In genomic region chr10:10330481-10330880, GRCh38 we compare ENCODE assay signal across 20 cellular contexts.
"Had no signal": no experiment of that assay in that cellular context is flagged by ENCODE, and none has a peak within 500 bp of the region (broad histone marks: within the 10 kb centered on the region; RNA-seq: fewer than 3 reads in every experiment).

No MANE protein-coding gene starts in this region.

- H3K9me3 Mint-ChIP-seq: activated CD4-positive, alpha-beta T cell treated with anti-CD3 and anti-CD28 coated beads, Interleukin-2, amount 10 ng/mL, durations not matched to agents 7 days and 5 days; activated naive CD8-positive, alpha-beta T cell treated with anti-CD3 and anti-CD28 coated beads, Interleukin-2, amount 10 ng/mL, durations not matched to agents 7 days and 5 days; activated T-cell treated with anti-CD3 and anti-CD28 coated beads, Interleukin-2, amount 50 U/mL, for 24 hours; activated T-helper 2 cell treated with anti-CD3 and anti-CD28 coated beads, Interferon-gamma antibody, Interleukin-2, Interleukin-4, amounts not matched to agents 10 μg/mL and 5 μg/mL and 100 μg/mL, durations not matched to agents 14 hours and 24 hours and 36 hours; central memory CD8-positive, alpha-beta T cell; nephron; stimulated activated naive CD8-positive, alpha-beta T cell treated with anti-CD3 and anti-CD28 coated beads, Interleukin-15, Interleukin-2, amounts not matched to agents 100 ng/mL and 50 ng/mL, for 24 hours; T-cell; type B pancreatic cell had no signal

- H3K27me3 ChIP-seq: body of pancreas, hepatocyte had no signal

- ATAC-seq: activated CD8-positive, alpha-beta T cell treated with anti-CD3 and anti-CD28 coated beads, Interleukin-2, amount 10 ng/mL, durations not matched to agents 7 days and 5 days; body of pancreas; esophagus mucosa; left cardiac atrium; lower lobe of right lung; T-cell had no signal

- H3K4me1 ChIP-seq: body of pancreas, lower lobe of right lung had no signal

- H3K4me3 Mint-ChIP-seq: activated CD4-positive, alpha-beta T cell treated with anti-CD3 and anti-CD28 coated beads, Interleukin-2, amount 10 ng/mL, durations not matched to agents 7 days and 5 days; activated CD8-positive, alpha-beta T cell treated with anti-CD3 and anti-CD28 coated beads, Interleukin-2, amount 10 ng/mL, durations not matched to agents 7 days and 5 days; activated naive CD8-positive, alpha-beta T cell treated with anti-CD3 and anti-CD28 coated beads, Interleukin-2, amount 10 ng/mL, durations not matched to agents 7 days and 5 days; activated T-cell treated with anti-CD3 and anti-CD28 coated beads, Interleukin-2, amount 50 U/mL, for 24 hours; central memory CD8-positive, alpha-beta T cell; nephron; stimulated activated naive CD8-positive, alpha-beta T cell treated with anti-CD3 and anti-CD28 coated beads, Interleukin-15, Interleukin-2, amounts not matched to agents 100 ng/mL and 50 ng/mL, for 24 hours; T-cell; type B pancreatic cell had no signal

- H3K4me1 Mint-ChIP-seq: activated CD4-positive, alpha-beta T cell treated with anti-CD3 and anti-CD28 coated beads, Interleukin-2, amount 10 ng/mL, durations not matched to agents 7 days and 5 days; activated naive CD8-positive, alpha-beta T cell treated with anti-CD3 and anti-CD28 coated beads, Interleukin-2, amount 10 ng/mL, durations not matched to agents 7 days and 5 days; central memory CD8-positive, alpha-beta T cell; T-cell had no signal

- H3K27me3 Mint-ChIP-seq: central memory CD8-positive, alpha-beta T cell; type B pancreatic cell had no signal

- H3K36me3 ChIP-seq: lower lobe of right lung had no signal

- H3K4me2 ChIP-seq: hepatocyte had no signal

- H3K36me3 Mint-ChIP-seq: activated naive CD8-positive, alpha-beta T cell treated with anti-CD3 and anti-CD28 coated beads, Interleukin-2, amount 10 ng/mL, durations not matched to agents 7 days and 5 days; T-cell; type B pancreatic cell had no signal

- H3K9me3 ChIP-seq: body of pancreas, lower lobe of right lung had no signal

- DNase-seq: activated CD4-positive, alpha-beta T cell treated with anti-CD3 and anti-CD28 coated beads, Interleukin-2, amount 10 ng/mL, durations not matched to agents 7 days and 5 days; activated CD8-positive, alpha-beta T cell treated with anti-CD3 and anti-CD28 coated beads, Interleukin-2, amount 10 ng/mL, durations not matched to agents 7 days and 5 days; activated naive CD4-positive, alpha-beta T cell treated with Interleukin-2 at 50 U/mL for 16 hours; activated naive CD8-positive, alpha-beta T cell treated with anti-CD3 and anti-CD28 coated beads, Interleukin-2, amount 10 ng/mL, durations not matched to agents 7 days and 5 days; activated T-cell treated with anti-CD3 and anti-CD28 coated beads, Interleukin-2, amount 50 U/mL, for 24 hours; body of pancreas; effector CD4-positive, alpha-beta T cell; left cardiac atrium; lower lobe of right lung; stimulated activated CD4-positive, alpha-beta T cell treated with anti-CD3 and anti-CD28 coated beads, Interleukin-12 subunit alpha, Interleukin-12 subunit beta, amount 100 ng/mL, for 4 hours; stimulated activated CD4-positive, alpha-beta T cell treated with anti-CD3 and anti-CD28 coated beads, Interleukin-2, amount 100 ng/mL, for 24 hours; T-cell; T-helper 9 cell had no signal

- H2AFZ ChIP-seq: hepatocyte had no signal

- H3K4me3 ChIP-seq: body of pancreas, hepatocyte, lower lobe of right lung had no signal

- H3K27ac ChIP-seq: body of pancreas, hepatocyte, lower lobe of right lung had no signal

- H3K27ac Mint-ChIP-seq: activated CD4-positive, alpha-beta T cell treated with anti-CD3 and anti-CD28 coated beads, Interleukin-2, amount 10 ng/mL, durations not matched to agents 7 days and 5 days; activated CD8-positive, alpha-beta T cell treated with anti-CD3 and anti-CD28 coated beads, Interleukin-2, amount 10 ng/mL, durations not matched to agents 7 days and 5 days; activated naive CD8-positive, alpha-beta T cell treated with anti-CD3 and anti-CD28 coated beads, Interleukin-2, amount 10 ng/mL, durations not matched to agents 7 days and 5 days; activated T-cell treated with anti-CD3 and anti-CD28 coated beads, Interleukin-2, amount 50 U/mL, for 24 hours; activated T-helper 2 cell treated with anti-CD3 and anti-CD28 coated beads, Interferon-gamma antibody, Interleukin-2, Interleukin-4, amounts not matched to agents 10 μg/mL and 5 μg/mL and 100 μg/mL, durations not matched to agents 14 hours and 24 hours and 36 hours; stimulated activated naive CD8-positive, alpha-beta T cell treated with anti-CD3 and anti-CD28 coated beads, Interleukin-15, Interleukin-2, amounts not matched to agents 100 ng/mL and 50 ng/mL, for 24 hours; T-cell; type B pancreatic cell had no signal
